Comparison of ENCODE assay signal across 29 cellular contexts in the genomic region with DNA sequence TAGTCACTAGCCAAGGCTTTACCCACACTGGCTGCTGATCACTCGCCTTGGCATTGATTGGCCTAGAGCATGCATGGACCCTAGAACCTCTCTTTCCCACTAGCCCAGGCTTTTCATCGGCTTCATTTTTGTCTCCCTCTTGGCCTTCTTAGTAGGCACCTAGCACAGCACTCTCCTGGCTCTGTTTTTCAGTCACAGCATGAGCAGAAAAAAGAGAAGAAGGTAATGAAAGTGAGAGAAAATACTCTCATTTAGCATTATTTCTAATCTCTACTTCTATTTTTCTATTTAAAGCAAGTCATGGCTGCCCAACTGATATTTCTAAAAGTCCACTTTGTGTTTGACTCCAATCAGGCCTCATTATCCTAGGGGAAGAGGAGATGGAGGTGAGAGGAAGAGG.
"Had no signal": no experiment of that assay in that cellular context is flagged by ENCODE, and none has a peak within 500 bp of the region (broad histone marks: within the 10 kb centered on the region; RNA-seq: fewer than 3 reads in every experiment).

No MANE protein-coding gene starts in this region.

- H3K36me3 Mint-ChIP-seq: immature natural killer cell; natural killer cell; stimulated activated effector memory CD8-positive, alpha-beta T cell treated with anti-CD3 and anti-CD28 coated beads, Interleukin-12 subunit alpha, Interleukin-12 subunit beta, amount 100 ng/mL, for 72 hours; type B pancreatic cell had no signal

- H3K9me3 ChIP-seq: esophagus squamous epithelium, heart right ventricle, lower lobe of right lung, neutrophil, pancreas, right lobe of liver, stomach, testis, tibial artery had no signal

- H3K4me3 ChIP-seq: esophagus squamous epithelium, heart right ventricle, lower lobe of right lung, pancreas, right lobe of liver, stomach, testis, tibial artery had no signal

- H3K36me3 ChIP-seq: esophagus squamous epithelium, heart right ventricle, lower lobe of right lung, neutrophil, pancreas, right lobe of liver, stomach, tibial artery had no signal

- H3K4me3 Mint-ChIP-seq: effector memory CD8-positive, alpha-beta T cell; immature natural killer cell; natural killer cell; neural crest cell; stimulated activated effector memory CD8-positive, alpha-beta T cell treated with anti-CD3 and anti-CD28 coated beads, Interleukin-12 subunit alpha, Interleukin-12 subunit beta, amount 100 ng/mL, for 72 hours; type B pancreatic cell had no signal

- H3K27ac ChIP-seq: esophagus squamous epithelium, heart right ventricle, lower lobe of right lung, neutrophil, pancreas, right lobe of liver, stomach, testis, tibial artery had no signal

- H3K4me1 Mint-ChIP-seq: immature natural killer cell; natural killer cell; neural crest cell; stimulated activated effector memory CD8-positive, alpha-beta T cell treated with anti-CD3 and anti-CD28 coated beads, Interleukin-12 subunit alpha, Interleukin-12 subunit beta, amount 100 ng/mL, for 72 hours had no signal

- H3K9me3 Mint-ChIP-seq: neural crest cell; stimulated activated effector memory CD8-positive, alpha-beta T cell treated with anti-CD3 and anti-CD28 coated beads, Interleukin-12 subunit alpha, Interleukin-12 subunit beta, amount 100 ng/mL, for 72 hours; type B pancreatic cell had no signal

- H3K27ac Mint-ChIP-seq: effector memory CD8-positive, alpha-beta T cell; natural killer cell; progenitor cell of endocrine pancreas; stimulated activated effector memory CD8-positive, alpha-beta T cell treated with anti-CD3 and anti-CD28 coated beads, Interleukin-12 subunit alpha, Interleukin-12 subunit beta, amount 100 ng/mL, for 72 hours; type B pancreatic cell had no signal

- DNase-seq: cortex of kidney; effector memory CD8-positive, alpha-beta T cell; erythroblast; esophagus squamous epithelium; foreskin melanocyte; glutamatergic neuron; heart right ventricle; hypothalamus; immature natural killer cell; islet precursor cell; kidney glomerular epithelial cell; left colon; left ventricle myocardium superior; lower lobe of right lung; natural killer cell; pancreas; right lobe of liver; small intestine; stimulated activated CD4-positive, alpha-beta T cell treated with anti-CD3 and anti-CD28 coated beads, Interleukin-2, amount 100 ng/mL, for 24 hours; stimulated activated CD4-positive, alpha-beta T cell treated with anti-CD3 and anti-CD28 coated beads, Interleukin-4, amount 100 ng/mL, for 24 hours; stimulated activated naive CD4-positive, alpha-beta T cell treated with Interleukin-2 at 50 U/mL for 16 hours; stomach; testis; tibial artery had no signal

- H3K27me3 ChIP-seq: esophagus squamous epithelium, heart right ventricle, neutrophil, pancreas, stomach, testis had no signal

- ATAC-seq: effector memory CD8-positive, alpha-beta T cell; heart right ventricle; left colon; left ventricle myocardium superior; lower lobe of right lung; natural killer cell; pancreas; right lobe of liver; stimulated activated effector memory CD8-positive, alpha-beta T cell treated with anti-CD3 and anti-CD28 coated beads, Interleukin-12 subunit alpha, Interleukin-12 subunit beta, amount 100 ng/mL, for 72 hours had no signal

- H3K4me1 ChIP-seq: esophagus squamous epithelium, lower lobe of right lung, pancreas, right lobe of liver, stomach, testis, tibial artery had no signal

- H3K27me3 Mint-ChIP-seq: effector memory CD8-positive, alpha-beta T cell; progenitor cell of endocrine pancreas; type B pancreatic cell had no signal
